Comparison of ENCODE assay signal across 1 cellular context in genomic region chr20:63835031-63835858, GRCh38.
TF ChIP-seq lines count a peak whose summit lies in the region.

No MANE protein-coding gene starts in this region.

TF ChIP-seq in HepG2, 621 proteins besides CTCF, POLR2A, EP300 and RAD21 (continued from another document and continues in another):
- no peak for TF ChIP-seq ZNF281 (CRISPR knock-in tag; IDR thresholded peaks at IDR 0.05; ENCODE audit: borderline replicate concordance)
- peak; percentile 95 for TF ChIP-seq NFYC (CRISPR knock-in tag; IDR thresholded peaks at IDR 0.05)
- TF ChIP-seq MXD4 (CRISPR knock-in tag; IDR thresholded peaks at IDR 0.05) = no peak
- TF ChIP-seq FOXA3 (CRISPR knock-in tag; IDR thresholded peaks at IDR 0.05) = 0 out of 2 replicates have a peak, but pooled peaks have one; percentile 14
- no peak for TF ChIP-seq ZNF589 (CRISPR knock-in tag; conservative IDR thresholded peaks at IDR 0.05)
- TF ChIP-seq ZNF136 (CRISPR knock-in tag; IDR thresholded peaks at IDR 0.05; ENCODE audit: low read depth) = no peak
- no peak for TF ChIP-seq ZBTB46 (CRISPR knock-in tag; IDR thresholded peaks at IDR 0.05; ENCODE audit: borderline replicate concordance)
- no peak for TF ChIP-seq ZFP1 (CRISPR knock-in tag; IDR thresholded peaks at IDR 0.05)
- peak; percentile 66; the same call in 1 of the 2 replicates for TF ChIP-seq ZNF891 (CRISPR knock-in tag; IDR thresholded peaks at IDR 0.05)
- no peak for TF ChIP-seq ZNF275 (CRISPR knock-in tag; IDR thresholded peaks at IDR 0.05; ENCODE audit: borderline replicate concordance)
- TF ChIP-seq RELA (CRISPR knock-in tag; IDR thresholded peaks at IDR 0.05) = no peak
- no peak for TF ChIP-seq SATB2 (CRISPR knock-in tag; IDR thresholded peaks at IDR 0.05)
- no peak for TF ChIP-seq KLF12 (CRISPR knock-in tag; IDR thresholded peaks at IDR 0.05; ENCODE audit: borderline replicate concordance)
- no peak for TF ChIP-seq ARID5B (CRISPR knock-in tag; IDR thresholded peaks at IDR 0.05)
- TF ChIP-seq NRL (CRISPR knock-in tag; IDR thresholded peaks at IDR 0.05; ENCODE audit: borderline replicate concordance) = peak; percentile 34; the same call in 1 of the 2 replicates
- no peak for TF ChIP-seq MZF1 (CRISPR knock-in tag; IDR thresholded peaks at IDR 0.05; ENCODE audit: borderline replicate concordance)
- TF ChIP-seq CBX1 (IDR thresholded peaks at IDR 0.05; ENCODE audit: low read depth) = no peak
- TF ChIP-seq MLX (CRISPR knock-in tag; IDR thresholded peaks at IDR 0.05) = no peak
- TF ChIP-seq SP1 (IDR thresholded peaks at IDR 0.05) = no peak
- TF ChIP-seq SP1 (CRISPR knock-in tag; IDR thresholded peaks at IDR 0.05) = 0 out of 2 replicates have a peak, but pooled peaks have one; percentile 26
- TF ChIP-seq KLF15 (CRISPR knock-in tag; IDR thresholded peaks at IDR 0.05; ENCODE audit: borderline replicate concordance) = no peak
- TF ChIP-seq ZNF260 (CRISPR knock-in tag; IDR thresholded peaks at IDR 0.05; ENCODE audit: borderline replicate concordance, low read depth) = no peak
- peak; percentile 37; the same call in 1 of the 2 replicates for TF ChIP-seq YEATS2 (CRISPR knock-in tag; IDR thresholded peaks at IDR 0.05; ENCODE audit: borderline replicate concordance)
- TF ChIP-seq ZNF607 (CRISPR knock-in tag; IDR thresholded peaks at IDR 0.05; ENCODE audit: borderline replicate concordance) = no peak
- no peak for TF ChIP-seq MIER2 (CRISPR knock-in tag; IDR thresholded peaks at IDR 0.05)
- no peak for TF ChIP-seq MYC (CRISPR knock-in tag; IDR thresholded peaks at IDR 0.05; ENCODE audit: borderline replicate concordance)
- no peak for TF ChIP-seq MAFF (IDR thresholded peaks at IDR 0.05; ENCODE audit: low read depth, low read length)
- no peak for TF ChIP-seq HINFP (CRISPR knock-in tag; IDR thresholded peaks at IDR 0.05; ENCODE audit: low read depth)
- no peak for TF ChIP-seq AFF4 (CRISPR knock-in tag; IDR thresholded peaks at IDR 0.05)
- TF ChIP-seq ZNF574 (CRISPR knock-in tag; IDR thresholded peaks at IDR 0.05) = no peak
- TF ChIP-seq ETV6 (CRISPR knock-in tag; conservative IDR thresholded peaks at IDR 0.05) = no peak
- no peak for TF ChIP-seq MNT (IDR thresholded peaks at IDR 0.05)
- TF ChIP-seq TEAD2 (CRISPR knock-in tag; IDR thresholded peaks at IDR 0.05) = no peak
- TF ChIP-seq AKAP8 (CRISPR knock-in tag; IDR thresholded peaks at IDR 0.05) = no peak
